Comparison of ENCODE assay signal across 30 cellular contexts in the genomic region with DNA sequence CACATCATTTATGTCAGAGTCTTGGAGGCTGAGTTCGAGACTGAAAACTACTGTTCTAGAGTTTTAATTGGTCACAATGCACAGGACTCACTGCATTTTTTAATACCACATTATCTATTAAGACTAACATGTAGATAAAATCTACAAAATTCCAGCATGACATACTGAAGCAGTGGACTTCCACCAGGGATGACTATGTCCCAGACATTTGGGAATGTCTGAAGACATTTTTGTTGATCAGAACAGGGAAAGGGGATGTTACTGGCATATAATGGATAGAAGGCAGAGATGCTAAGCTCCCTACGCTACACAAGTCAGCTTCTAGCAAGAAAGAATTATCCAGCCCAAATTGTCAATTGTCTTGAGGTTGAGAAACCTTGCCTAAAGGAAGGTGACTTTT.
"Had no signal": no experiment of that assay in that cellular context is flagged by ENCODE, and none has a peak within 500 bp of the region (broad histone marks: within the 10 kb centered on the region; RNA-seq: fewer than 3 reads in every experiment).

No MANE protein-coding gene starts in this region.

- H3K9me3 ChIP-seq: ovary, psoas muscle, right lobe of liver, sigmoid colon, spleen, suprapubic skin, testis, tibial artery, transverse colon, upper lobe of left lung, vagina had no signal

- H3K4me3 ChIP-seq: ovary, psoas muscle, right lobe of liver, sigmoid colon, skin epidermis, smooth muscle cell, spleen, suprapubic skin, testis, tibial artery, transverse colon, upper lobe of left lung, vagina had no signal

- ATAC-seq: naive thymus-derived CD8-positive, alpha-beta T cell; natural killer cell treated with Interleukin-12 subunit alpha and Interleukin-12 subunit beta and Interleukin-15 and Interleukin-18, amount 100 ng/mL, for 72 hours; stimulated activated memory B cell treated with anti-CD40 and anti-IgM and Interleukin-4, amounts not matched to agents 10 μg/mL and 1 μg/mL and 100 μg/mL, for 72 hours; stimulated activated naive CD8-positive, alpha-beta T cell treated with anti-CD3 and anti-CD28 coated beads, Interleukin-15, amount 100 ng/mL, for 72 hours; stimulated activated naive CD8-positive, alpha-beta T cell treated with anti-CD3 and anti-CD28 coated beads, Interleukin-15, Interleukin-2, amounts not matched to agents 100 U/mL and 50 U/mL, for 24 hours had no signal

- H2AFZ ChIP-seq: parathyroid adenoma had no signal

- H3K4me2 ChIP-seq: smooth muscle cell had no signal

- H3K36me3 ChIP-seq: ovary, right lobe of liver, sigmoid colon, spleen, suprapubic skin, tibial artery, transverse colon, upper lobe of left lung, vagina had no signal

- DNase-seq: naive thymus-derived CD8-positive, alpha-beta T cell; nephron progenitor cell; occipital lobe; ovary; posterior cingulate gyrus; psoas muscle; right cardiac atrium; sigmoid colon; spleen; stimulated activated CD4-positive, alpha-beta T cell treated with anti-CD3 and anti-CD28 coated beads, Interleukin-12 subunit alpha, Interleukin-12 subunit beta, amount 100 ng/mL, for 4 hours; stimulated activated CD4-positive, alpha-beta T cell treated with anti-CD3 and anti-CD28 coated beads, Interleukin-1b, Interleukin-23, amount 100 ng/mL, for 48 hours; stimulated activated CD4-positive, alpha-beta T cell treated with anti-CD3 and anti-CD28 coated beads, Interleukin-4, amount 100 ng/mL, for 1 hour; stimulated activated CD4-positive, alpha-beta T cell treated with anti-CD3 and anti-CD28 coated beads, Interleukin-4, amount 100 ng/mL, for 4 hours; stimulated activated CD8-positive, alpha-beta memory T cell treated with anti-CD3 and anti-CD28 coated beads, Interleukin-4, amount 100 ng/mL, for 48 hours; stimulated activated naive CD8-positive, alpha-beta T cell treated with anti-CD3 and anti-CD28 coated beads, Interleukin-15, amount 100 ng/mL, for 72 hours; stimulated activated naive CD8-positive, alpha-beta T cell treated with anti-CD3 and anti-CD28 coated beads, Interleukin-15, Interleukin-2, amounts not matched to agents 100 U/mL and 50 U/mL, for 24 hours; testis; tibial artery; transverse colon; upper lobe of left lung had no signal

- H3K27ac ChIP-seq: ovary, parathyroid adenoma, psoas muscle, right lobe of liver, sigmoid colon, skin epidermis, spleen, suprapubic skin, testis, tibial artery, transverse colon, upper lobe of left lung, vagina had no signal

- H3K27ac Mint-ChIP-seq: naive thymus-derived CD8-positive, alpha-beta T cell; natural killer cell treated with Interleukin-12 subunit alpha and Interleukin-12 subunit beta and Interleukin-15 and Interleukin-18, amount 100 ng/mL, for 72 hours; nephron progenitor cell; progenitor cell of endocrine pancreas; stimulated activated memory B cell treated with anti-CD40 and anti-IgM and Interleukin-4, amounts not matched to agents 10 μg/mL and 1 μg/mL and 100 μg/mL, for 72 hours; stimulated activated naive CD8-positive, alpha-beta T cell treated with anti-CD3 and anti-CD28 coated beads, Interleukin-15, amount 100 ng/mL, for 72 hours had no signal

- H3K4me1 ChIP-seq: parathyroid adenoma, psoas muscle, right lobe of liver, sigmoid colon, spleen, testis, tibial artery, transverse colon, upper lobe of left lung, vagina had no signal

- H3K4me1 Mint-ChIP-seq: naive thymus-derived CD8-positive, alpha-beta T cell; nephron progenitor cell; stimulated activated memory B cell treated with anti-CD40 and anti-IgM and Interleukin-4, amounts not matched to agents 10 μg/mL and 1 μg/mL and 100 μg/mL, for 72 hours; stimulated activated naive CD8-positive, alpha-beta T cell treated with anti-CD3 and anti-CD28 coated beads, Interleukin-15, amount 100 ng/mL, for 72 hours had no signal

- H3K9ac ChIP-seq: parathyroid adenoma had no signal

- H3K9me3 Mint-ChIP-seq: naive thymus-derived CD8-positive, alpha-beta T cell; natural killer cell treated with Interleukin-12 subunit alpha and Interleukin-12 subunit beta and Interleukin-15 and Interleukin-18, amount 100 ng/mL, for 72 hours; nephron progenitor cell; neural crest cell; stimulated activated memory B cell treated with anti-CD40 and anti-IgM and Interleukin-4, amounts not matched to agents 10 μg/mL and 1 μg/mL and 100 μg/mL, for 72 hours; stimulated activated naive CD8-positive, alpha-beta T cell treated with anti-CD3 and anti-CD28 coated beads, Interleukin-15, amount 100 ng/mL, for 72 hours had no signal

- H3K4me3 Mint-ChIP-seq: naive thymus-derived CD8-positive, alpha-beta T cell; natural killer cell treated with Interleukin-12 subunit alpha and Interleukin-12 subunit beta and Interleukin-15 and Interleukin-18, amount 100 ng/mL, for 72 hours; nephron progenitor cell; neural crest cell; stimulated activated memory B cell treated with anti-CD40 and anti-IgM and Interleukin-4, amounts not matched to agents 10 μg/mL and 1 μg/mL and 100 μg/mL, for 72 hours; stimulated activated naive CD8-positive, alpha-beta T cell treated with anti-CD3 and anti-CD28 coated beads, Interleukin-15, amount 100 ng/mL, for 72 hours had no signal

- H3K36me3 Mint-ChIP-seq: natural killer cell treated with Interleukin-12 subunit alpha and Interleukin-12 subunit beta and Interleukin-15 and Interleukin-18, amount 100 ng/mL, for 72 hours; stimulated activated memory B cell treated with anti-CD40 and anti-IgM and Interleukin-4, amounts not matched to agents 10 μg/mL and 1 μg/mL and 100 μg/mL, for 72 hours had no signal

- H3K27me3 ChIP-seq: ovary, right lobe of liver, sigmoid colon, spleen, suprapubic skin, testis, tibial artery, transverse colon, upper lobe of left lung, vagina had no signal

- H3K79me2 ChIP-seq: parathyroid adenoma had no signal
